In the genomic region with DNA sequence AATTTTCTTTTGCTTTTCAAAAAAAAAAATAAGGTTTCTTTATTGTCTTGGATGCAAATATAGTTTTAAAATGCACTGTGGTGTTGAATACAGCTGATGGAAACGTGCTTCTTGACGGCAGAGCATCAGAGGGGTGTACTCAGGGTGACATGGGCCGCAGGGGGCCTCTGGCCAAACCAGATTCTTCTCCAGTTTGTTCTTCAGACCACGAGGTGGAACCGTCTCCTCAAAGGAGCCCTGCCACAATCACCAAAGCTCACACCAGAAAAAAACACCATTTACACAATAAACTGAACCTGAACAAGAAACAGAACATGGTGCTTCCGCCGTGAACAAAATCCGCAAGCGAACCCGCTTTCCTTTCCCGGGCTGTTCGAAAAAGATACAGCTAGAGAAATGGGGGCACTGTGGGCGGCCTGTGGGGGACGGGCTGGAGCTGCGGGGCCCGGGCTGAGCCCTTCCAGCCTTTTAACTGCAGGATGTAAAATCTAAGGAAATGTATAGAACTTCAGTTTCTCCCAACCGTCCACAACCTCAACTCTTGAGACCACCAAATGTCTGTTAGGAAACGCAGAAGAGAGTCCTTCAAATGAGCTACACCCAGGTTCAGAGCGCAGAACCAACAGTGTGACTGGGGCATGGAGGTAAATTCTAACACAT, we compare ENCODE assay signal across 21 cellular contexts. TPM values are rescaled to one million over a fixed set of nuclear protein-coding genes. Genes with fewer than 3 reads are reported as not detected.
A peak's percentile ranks its signal among the peaks of the same experiment; 100 is the strongest.
DNase-seq lines count a peak whose midpoint lies in the region; ATAC-seq, FAIRE-seq and TF ChIP-seq lines count a peak whose summit lies in the region.
"Had no signal": no experiment of that assay in that cellular context is flagged by ENCODE, and none has a peak within 500 bp of the region (broad histone marks: within the 10 kb centered on the region; RNA-seq: fewer than 3 reads in every experiment).

No MANE protein-coding gene starts in this region.

- ATAC-seq in K562 (peak; percentile 64), T-cell (replicated peaks in 1 of 4) (no peak)
- ATAC-seq: Panc1 had no signal

- no peak overlapping the region for H3K4me2 ChIP-seq in K562 (ENCODE audit: insufficient read depth, low read length)

- peak in 1 of 2 experiments; percentile 38; a peak in 2 of 4 replicates for TF ChIP-seq RAD21 in K562 (CRISPR knock-in tag; conservative IDR thresholded peaks at IDR 0.05 in 1 of 2, IDR thresholded peaks at IDR 0.05 in 1 of 2)

- intact Hi-C loops in K562 (cut with micrococcal nuclease), result loop anchor here (10.0 kb wide), 1 partner anchor 417 kb away; no protein-coding TSS in a partner anchor

- BruUV-seq in K562 (replicated peaks; lab: Mats Ljungman, UMichigan), result no TSS peak

- H3K9me3 ChIP-seq in KOPT-K1 (ENCODE audit: insufficient read depth, low read length, poor library complexity, severe bottlenecking) (no peaks in the 10 kb centered on the region), K562 (replicated peaks; ENCODE audit: control insufficient read depth, insufficient read depth, low read depth, low read length) (no peaks in the 10 kb centered on the region)

- POLR2A ChIA-PET in K562 (lab: Yijun Ruan, JAX) (interaction anchor here (0.7 to 2.1 kb wide), 7 partner anchors 13 to 223 kb away, joined by 3 to 5 read pairs (median 3); a partner anchor contains a TSS), T-cell (lab: Charles Lee) (no interaction called here)

- no peak overlapping the region for H3K4me3 Mint-ChIP-seq in T-cell
- H3K4me3 Mint-ChIP-seq: CD8-positive, alpha-beta memory T cell; H9; HFFc6 had no signal

- in situ Hi-C loops in K562 (cut with MboI), result no loop called here

- peak overlapping the region; percentile 29; the same call in 1 of the 2 replicates for H2AFZ ChIP-seq in K562 (ENCODE audit: low read depth, low read length)

- WGBS in K562 (ENCODE audit: insufficient coverage, low coverage, missing lambda C conversion rate), result 67% methylated on average over 18 of the region's 19 CpGs

- H3K27ac Mint-ChIP-seq in T-cell, result no peak overlapping the region
- H3K27ac Mint-ChIP-seq: CD8-positive, alpha-beta memory T cell; HFFc6 had no signal

- CTCF ChIA-PET in K562 (lab: Yijun Ruan, JAX; ENCODE audit: low intra/inter-chr PET ratio) (no interaction called here), T-cell (lab: Charles Lee) (interaction anchor here in 1 of 2 donors (0.5 kb wide), 1 partner anchor 23 kb away, joined by 3 read pairs; no protein-coding TSS in a partner anchor)

- H3K36me3 ChIP-seq in KOPT-K1 (ENCODE audit: insufficient read depth, low read length) (0 out of 2 replicates have a peak, but pooled peaks cover 6% of the 10 kb centered on the region), K562 (ENCODE audit: control insufficient read depth, insufficient read depth, low read length) (no peaks in the 10 kb centered on the region)

- no peaks in the 10 kb centered on the region for H4K20me1 ChIP-seq in K562 (replicated peaks; ENCODE audit: control insufficient read depth, insufficient read depth, low read length)

- H3K9me1 ChIP-seq in K562 (ENCODE audit: control insufficient read depth, insufficient read depth, low read length), result no peaks in the 10 kb centered on the region

- peak in 2 of 3 experiments; percentile 21 to 32; a peak in 3 of 6 replicates for TF ChIP-seq CTCF in K562 (IDR thresholded peaks at IDR 0.05 in 2 of 3, conservative IDR thresholded peaks at IDR 0.05 in 1 of 3; ENCODE audit: insufficient read depth in 2 of 3, low read depth in 1 of 3, low read length in 3 of 3)

- peak; percentile 13 for DNase-seq in NCI-H82 (lab: John Stamatoyannopoulos, UW)
- no peak for DNase-seq in NCI-H82 treated with DMSO at 0.1 percent for 48 hours (lab: John Stamatoyannopoulos, UW; ENCODE audit: unreplicated experiment)
- peak in 1 of 4 experiments; percentile 14 for DNase-seq in K562 (ENCODE audit: extremely low read depth in 1 of 4, low spot score in 3 of 4)
- no peak for DNase-seq in urothelium cell line (ENCODE audit: low spot score)
- DNase-seq in stimulated activated naive CD4-positive, alpha-beta T cell treated with Interleukin-2 at 50 U/mL for 16 hours (lab: John Stamatoyannopoulos, UW), result no peak
- DNase-seq in central memory CD4-positive, alpha-beta T cell, result no peak
- no peak for DNase-seq in T-cell
- DNase-seq: Calu3; CD8-positive, alpha-beta memory T cell; H9; HFFc6; KG1; NCI-H1105; NCI-H1694 treated with DMSO at 0.1 percent for 48 hours; NCI-H2081 treated with DMSO at 0.1 percent for 48 hours; NCI-H446 treated with DMSO at 0.1 percent for 48 hours; SIG-M5; T-helper 1 cell had no signal

- H3K9me3 Mint-ChIP-seq in T-cell, result no peaks in the 10 kb centered on the region
- H3K9me3 Mint-ChIP-seq: CD8-positive, alpha-beta memory T cell had no signal

- H3K27me3 Mint-ChIP-seq in T-cell, result no peaks in the 10 kb centered on the region
- H3K27me3 Mint-ChIP-seq: CD8-positive, alpha-beta memory T cell had no signal

- H3K4me3 ChIP-seq in K562, result no peak overlapping the region

- no peaks in the 10 kb centered on the region for H3K4me1 Mint-ChIP-seq in T-cell
- H3K4me1 Mint-ChIP-seq: CD8-positive, alpha-beta memory T cell had no signal

- TF ChIP-seq POLR2A in K562 (conservative IDR thresholded peaks at IDR 0.05), result no peak

- H3K79me2 ChIP-seq in K562 (ENCODE audit: control insufficient read depth, insufficient read depth, low read length), result no peaks in the 10 kb centered on the region

- peaks cover 3 to 8% of the 10 kb centered on the region in 2 experiments; a peak in 4 of 5 replicates for H3K4me1 ChIP-seq in K562 (replicated peaks in 1 of 2; ENCODE audit: control insufficient read depth in 2 of 2, insufficient read depth in 2 of 2, low read length in 2 of 2)

- FAIRE-seq in K562 (lab: Jason Lieb, UNC) (no peak), urothelium cell line (lab: Jason Lieb, UNC) (peak; percentile 93)

- no peak for TF ChIP-seq EP300 in K562 (IDR thresholded peaks at IDR 0.05; ENCODE audit: low read length)

- H3K27ac ChIP-seq in KOPT-K1 (ENCODE audit: low read depth, low read length, poor library complexity, severe bottlenecking), result peak overlapping the region; percentile 36
- H3K27ac ChIP-seq in K562 (ENCODE audit: extremely low read depth, low read depth, low read length), result no peak overlapping the region
- H3K27ac ChIP-seq: C4-2B had no signal

- no peaks in the 10 kb centered on the region for H3K36me3 Mint-ChIP-seq in T-cell
- H3K36me3 Mint-ChIP-seq: CD8-positive, alpha-beta memory T cell had no signal

- no peaks in the 10 kb centered on the region for H3K27me3 ChIP-seq in K562 (ENCODE audit: control insufficient read depth in 2 of 2, insufficient read depth in 2 of 2, low read length in 2 of 2)

- no peak overlapping the region for H3K9ac ChIP-seq in K562 (ENCODE audit: insufficient read depth in 1 of 2, low read depth in 2 of 2, low read length in 2 of 2)

TF ChIP-seq in K562, 482 proteins besides CTCF, POLR2A, EP300 and RAD21:
- no peak for TF ChIP-seq ZNF75A (CRISPR knock-in tag; IDR thresholded peaks at IDR 0.05)
TF ChIP-seq in K562: peak in this region for 0.

RNA-seq across cellular contexts. Expression of a gene that starts 34.5 kb away (rescaled TPM):
- total RNA-seq in K562 (2011; cell fraction: chromatin; rRNA removed; ENCODE audit: low replicate concordance), result 38.5 and 51.7 TPM in 2 replicates
- total RNA-seq in K562 (2011; cell fraction: nucleolus; rRNA removed), result 24.5 and 24.8 TPM in 2 replicates
- 34.8 and 40.9 TPM in 2 replicates for total RNA-seq in K562 (2011; cell fraction: nucleoplasm; rRNA removed)
- total RNA-seq in K562 (2014; rRNA removed) (59.9 and 76.9 TPM in 2 replicates), K562 (2014; rRNA removed; fragmentation: Illumina TruSeq; extraction: Trizol) (116 and 125 TPM in 2 replicates), K562 (2015; rRNA removed; fragmentation: Illumina TruSeq; extraction: Trizol) (101 and 111 TPM in 2 replicates), K562 (2021) (90.2 and 95.6 TPM in 2 replicates), T-cell (10 to 100 TPM; 50.3 to 59.9 (median 56.1) TPM)
- polyA plus RNA-seq in K562 (2011; rRNA removed) (75.0 and 81.6 TPM in 2 replicates), K562 (2014; fragmentation: Illumina TruSeq; extraction: Trizol) (105 and 120 TPM in 2 replicates), K562 (2014; fragmentation: Nextera tagmentation; extraction: Ambion mirVana) (100 to 1,000 TPM; 194 to 271 TPM), K562 (2014; rRNA removed) (82.8 and 92.7 TPM in 2 replicates)
- 35.3 and 54.9 TPM in 2 replicates for polyA plus RNA-seq in K562 (2011; cell fraction: cytosol; rRNA removed)
- polyA plus RNA-seq in K562 (2011; cell fraction: nucleus; rRNA removed), result 27.2 and 40.2 TPM in 2 replicates
- 79.8 and 97.3 TPM in 2 replicates for polyA plus RNA-seq in K562 (2012)
- 56.3 and 61.4 TPM in 2 replicates for polyA minus RNA-seq in K562 (2011; rRNA and poly(A)+ RNA removed)
- 38.3 and 45.0 TPM in 2 replicates for polyA minus RNA-seq in K562 (2011; cell fraction: cytosol; rRNA and poly(A)+ RNA removed)
- 11.2 and 12.2 TPM in 2 replicates for polyA minus RNA-seq in K562 (2011; cell fraction: nucleus; rRNA and poly(A)+ RNA removed)

RNA-seq across cellular contexts. Expression of a gene that starts 34.9 kb away (rescaled TPM):
- total RNA-seq in K562 (2011; cell fraction: chromatin; rRNA removed; ENCODE audit: low replicate concordance), result 25.3 and 46.3 TPM in 2 replicates
- total RNA-seq in K562 (2011; cell fraction: nucleolus; rRNA removed), result 14.8 and 18.3 TPM in 2 replicates
- total RNA-seq in K562 (2011; cell fraction: nucleoplasm; rRNA removed), result 23.8 and 31.1 TPM in 2 replicates
- total RNA-seq in K562 (2014; rRNA removed) (22.1 and 27.3 TPM in 2 replicates), K562 (2014; rRNA removed; fragmentation: Illumina TruSeq; extraction: Trizol) (25.0 and 25.2 TPM in 2 replicates), K562 (2015; rRNA removed; fragmentation: Illumina TruSeq; extraction: Trizol) (16.9 and 21.1 TPM in 2 replicates), K562 (2021) (14.4 and 19.3 TPM in 2 replicates), T-cell (1 to 10 TPM; 6.8 to 9.7 (median 8.2) TPM)
- polyA plus RNA-seq in K562 (2011; rRNA removed) (20.5 and 26.3 TPM in 2 replicates), K562 (2014; fragmentation: Illumina TruSeq; extraction: Trizol) (15.7 and 16.2 TPM in 2 replicates), K562 (2014; fragmentation: Nextera tagmentation; extraction: Ambion mirVana) (1 to 10 TPM; 5.3 to 5.6 TPM), K562 (2014; rRNA removed) (21.5 and 23.3 TPM in 2 replicates)
- polyA plus RNA-seq in K562 (2011; cell fraction: cytosol; rRNA removed), result 10.6 and 11.9 TPM in 2 replicates
- 12.4 and 16.0 TPM in 2 replicates for polyA plus RNA-seq in K562 (2011; cell fraction: nucleus; rRNA removed)
- 9.7 and 11.6 TPM in 2 replicates for polyA plus RNA-seq in K562 (2012)
- polyA minus RNA-seq in K562 (2011; rRNA and poly(A)+ RNA removed), result 32.9 and 34.5 TPM in 2 replicates
- polyA minus RNA-seq in K562 (2011; cell fraction: cytosol; rRNA and poly(A)+ RNA removed), result 7.8 and 12.5 TPM in 2 replicates
- 9.8 and 14.9 TPM in 2 replicates for polyA minus RNA-seq in K562 (2011; cell fraction: nucleus; rRNA and poly(A)+ RNA removed)
